In the genomic region with DNA sequence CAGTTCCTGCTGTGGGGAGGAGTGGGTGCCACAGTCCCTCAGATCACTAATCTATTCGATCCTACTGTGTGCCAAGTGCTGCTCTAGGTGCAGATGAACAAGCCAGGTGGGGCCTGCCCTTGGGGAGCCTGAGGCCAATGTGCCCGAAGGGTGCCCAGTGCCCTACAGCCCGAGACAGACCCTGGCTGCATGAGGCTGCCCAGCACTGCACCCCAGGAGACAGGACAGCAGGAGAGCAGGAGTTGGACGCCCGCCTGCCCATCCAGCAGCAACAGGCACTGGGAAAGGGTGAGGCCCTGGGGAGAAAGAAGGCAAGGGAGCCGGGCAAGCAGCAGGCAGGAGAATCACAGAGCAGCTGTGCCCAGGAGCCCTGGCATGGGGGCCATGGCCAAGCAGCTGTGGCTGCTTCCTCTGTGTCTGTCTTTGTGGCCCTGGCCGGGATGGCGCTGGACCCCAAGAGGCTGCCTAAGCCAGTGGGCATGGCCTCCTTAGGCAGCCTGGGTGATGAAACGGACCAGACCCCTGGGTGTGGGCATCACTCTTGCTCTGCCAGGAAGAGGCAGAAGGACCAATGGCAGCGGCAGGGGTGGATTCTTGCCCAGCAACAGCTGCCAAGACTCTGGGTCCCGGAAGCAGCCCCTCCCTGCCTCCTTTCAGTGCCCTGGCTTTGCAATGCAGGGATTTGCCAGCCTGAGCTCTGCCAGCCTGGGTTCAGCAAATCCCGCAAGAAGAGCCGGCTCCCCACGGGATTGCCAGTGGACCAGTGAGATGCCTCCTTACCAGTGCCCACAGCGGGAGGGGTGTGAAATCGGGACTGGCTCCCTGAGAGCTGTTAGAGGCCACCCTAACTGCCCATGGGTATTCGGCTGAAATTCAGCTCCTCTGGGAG, we compare ENCODE assay signal across 10 cellular contexts.
DNase-seq lines count a peak whose midpoint lies in the region; ATAC-seq and TF ChIP-seq lines count a peak whose summit lies in the region.
"Had no signal": no experiment of that assay in that cellular context is flagged by ENCODE, and none has a peak within 500 bp of the region (broad histone marks: within the 10 kb centered on the region; RNA-seq: fewer than 3 reads in every experiment).

No MANE protein-coding gene starts in this region.

- POLR2A ChIA-PET in activated CD8-positive, alpha-beta T cell treated with anti-CD3 and anti-CD28 coated beads for 36 hours (lab: Charles Lee) = interaction anchor here (0.7 kb wide), 1 partner anchor 433 kb away, joined by 3 read pairs; no protein-coding TSS in a partner anchor

- ATAC-seq in esophagus mucosa (peak; percentile 69), omental fat pad (ENCODE audit: low FRiP score) (peak; percentile 75), GM21360 (IDR thresholded peaks at IDR 0.05; ENCODE audit: unreplicated experiment) (no peak)
- no peak for ATAC-seq in activated CD8-positive, alpha-beta T cell treated with anti-CD3 and anti-CD28 coated beads for 36 hours
- ATAC-seq: T-cell had no signal

- in situ Hi-C loops in GM13976 (cut with MboI; ENCODE audit: low sequenced_read_pairs, unreplicated experiment) = no loop called here

- H3K9me3 Mint-ChIP-seq in activated CD8-positive, alpha-beta T cell treated with anti-CD3 and anti-CD28 coated beads for 36 hours = no peaks in the 10 kb centered on the region
- H3K9me3 Mint-ChIP-seq: activated naive CD8-positive, alpha-beta T cell treated with anti-CD3 and anti-CD28 coated beads, Interleukin-2, amount 10 ng/mL, durations not matched to agents 7 days and 5 days; T-cell had no signal

- no peak for TF ChIP-seq CTCF in omental fat pad (IDR thresholded peaks at IDR 0.05)
- no peak for TF ChIP-seq CTCF in activated CD8-positive, alpha-beta T cell treated with anti-CD3 and anti-CD28 coated beads for 36 hours (IDR thresholded peaks at IDR 0.05)
- TF ChIP-seq CTCF in GM13976 (IDR thresholded peaks at IDR 0.05; ENCODE audit: borderline replicate concordance, control extremely low read depth, extremely low read depth, insufficient read depth, missing control alignments) = no peak

- CTCF ChIA-PET in activated CD8-positive, alpha-beta T cell treated with anti-CD3 and anti-CD28 coated beads for 36 hours (lab: Charles Lee) = no interaction called here

- peak in 13 of 14 donors; percentile 63 to 95 (median 76) for DNase-seq in C1 segment of cervical spinal cord (lab: John Stamatoyannopoulos, UW)
- peak; percentile 98 for DNase-seq in NCI-H524 treated with DMSO at 0.1 percent for 48 hours (lab: John Stamatoyannopoulos, UW)
- DNase-seq in omental fat pad (ENCODE audit: low spot score) = no peak
- no peak for DNase-seq in activated CD8-positive, alpha-beta T cell treated with anti-CD3 and anti-CD28 coated beads for 36 hours
- no peak for DNase-seq in COLO668 (lab: John Stamatoyannopoulos, UW; ENCODE audit: unreplicated experiment)
- no peak for DNase-seq in GM13976 (ENCODE audit: low spot score)
- DNase-seq: activated naive CD8-positive, alpha-beta T cell treated with anti-CD3 and anti-CD28 coated beads, Interleukin-2, amount 10 ng/mL, durations not matched to agents 7 days and 5 days; T-cell had no signal

- peaks cover 4% of the 10 kb centered on the region for H3K4me1 Mint-ChIP-seq in activated CD8-positive, alpha-beta T cell treated with anti-CD3 and anti-CD28 coated beads for 36 hours (ENCODE audit: low read depth)

- H3K36me3 Mint-ChIP-seq in activated CD8-positive, alpha-beta T cell treated with anti-CD3 and anti-CD28 coated beads for 36 hours (ENCODE audit: low read depth) = no peaks in the 10 kb centered on the region
- H3K36me3 Mint-ChIP-seq: activated naive CD8-positive, alpha-beta T cell treated with anti-CD3 and anti-CD28 coated beads, Interleukin-2, amount 10 ng/mL, durations not matched to agents 7 days and 5 days; T-cell had no signal

- no peak overlapping the region for H3K4me3 Mint-ChIP-seq in activated CD8-positive, alpha-beta T cell treated with anti-CD3 and anti-CD28 coated beads for 36 hours
- H3K4me3 Mint-ChIP-seq: activated naive CD8-positive, alpha-beta T cell treated with anti-CD3 and anti-CD28 coated beads, Interleukin-2, amount 10 ng/mL, durations not matched to agents 7 days and 5 days; T-cell had no signal

- no peaks in the 10 kb centered on the region for H3K27me3 Mint-ChIP-seq in activated CD8-positive, alpha-beta T cell treated with anti-CD3 and anti-CD28 coated beads for 36 hours
- H3K27me3 Mint-ChIP-seq: activated naive CD8-positive, alpha-beta T cell treated with anti-CD3 and anti-CD28 coated beads, Interleukin-2, amount 10 ng/mL, durations not matched to agents 7 days and 5 days; T-cell had no signal

- no peak overlapping the region for H3K27ac Mint-ChIP-seq in activated CD8-positive, alpha-beta T cell treated with anti-CD3 and anti-CD28 coated beads for 36 hours
- H3K27ac Mint-ChIP-seq: activated naive CD8-positive, alpha-beta T cell treated with anti-CD3 and anti-CD28 coated beads, Interleukin-2, amount 10 ng/mL, durations not matched to agents 7 days and 5 days; T-cell had no signal

- intact Hi-C loops in activated CD8-positive, alpha-beta T cell treated with anti-CD3 and anti-CD28 coated beads for 36 hours (cut with micrococcal nuclease) = loop anchor here (10.0 kb wide), 1 partner anchor 106 kb away; no protein-coding TSS in a partner anchor

Comparison
In these comparisons a context has a peak if more than half of its experiments do, and no peak if none do; other contexts are left out.
1. DNase-seq: peak in C1 segment of cervical spinal cord (13 of 14) and NCI-H524 treated with DMSO at 0.1 percent for 48 hours (single experiment); none in omental fat pad (single experiment), activated CD8-positive, alpha-beta T cell treated with anti-CD3 and anti-CD28 coated beads for 36 hours (single experiment), COLO668 (single experiment) and GM13976 (single experiment).
2. ATAC-seq: peak in esophagus mucosa (single experiment) and omental fat pad (single experiment); none in activated CD8-positive, alpha-beta T cell treated with anti-CD3 and anti-CD28 coated beads for 36 hours (single experiment) and GM21360 (single experiment).